In the genomic region with DNA sequence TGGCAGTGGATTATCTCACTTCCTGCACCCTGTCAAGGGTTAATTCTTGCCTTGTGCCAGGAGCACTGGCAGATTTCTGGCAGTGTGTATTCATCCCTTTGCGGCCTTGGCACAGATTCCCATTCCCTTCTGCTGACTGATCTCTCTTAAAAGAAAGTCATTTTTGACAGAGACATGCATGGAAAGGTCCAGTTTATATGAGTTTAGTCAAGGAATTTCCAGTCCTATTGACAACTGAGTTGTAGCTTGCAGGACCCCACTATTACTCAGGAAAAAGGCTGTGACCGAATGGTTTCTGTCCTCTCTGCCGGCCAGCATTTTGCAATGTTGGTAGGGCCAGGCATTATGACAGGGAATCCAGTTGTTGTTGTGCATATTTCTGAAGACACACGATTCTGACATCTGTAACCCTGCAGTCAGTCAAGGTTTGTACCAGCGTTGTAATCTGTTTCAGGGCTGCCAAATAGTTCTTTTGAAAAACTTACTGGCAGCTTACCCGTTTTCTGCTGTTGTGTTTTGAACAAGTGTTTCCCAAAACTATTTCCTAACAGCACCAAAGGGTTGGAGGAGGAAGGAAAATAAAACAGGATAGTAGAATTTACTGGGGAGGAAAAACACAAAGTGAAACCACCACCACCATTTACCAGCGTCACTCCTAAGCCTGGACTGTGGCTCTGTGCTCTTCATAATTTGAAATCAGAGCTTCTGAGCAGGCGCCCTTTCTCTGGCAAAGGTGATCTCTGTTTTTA, we compare ENCODE assay signal across 8 cellular contexts.
DNase-seq lines count a peak whose midpoint lies in the region; ATAC-seq and TF ChIP-seq lines count a peak whose summit lies in the region.

No MANE protein-coding gene starts in this region.

- H3K27me3 ChIP-seq in SJSA1 (replicated peaks): no peaks in the 10 kb centered on the region
- H3K27me3 ChIP-seq in ovary: no peaks in the 10 kb centered on the region

- H3K36me3 ChIP-seq in SJSA1 (no peaks in the 10 kb centered on the region), ovary (no peaks in the 10 kb centered on the region)

- TF ChIP-seq CTCF in ovary (IDR thresholded peaks at IDR 0.05): no peak

- intact Hi-C loops in ovary (cut with DNase I): loop anchor here in 1 of 4 donors (10.0 kb wide), 2 partner anchors 98 to 322 kb away; no protein-coding TSS in a partner anchor

- H3K27ac ChIP-seq in SJSA1 (peak overlapping the region; percentile 45), ovary (peak overlapping the region; percentile 63 to 87)

- peak overlapping the region; percentile 14 for H3K4me3 ChIP-seq in SJSA1
- H3K4me3 ChIP-seq in ovary: peak overlapping the region; percentile 23

- WGBS in ovary, 3 donors: 3 to 5% (median 4%) methylated on average over 8 of the region's 8 CpGs

- H3K4me1 ChIP-seq in SJSA1 (replicated peaks) (peaks cover 19% of the 10 kb centered on the region), ovary (ENCODE audit: insufficient read depth) (peaks cover 25% of the 10 kb centered on the region)

- H3K9me3 ChIP-seq in SJSA1 (replicated peaks) (no peaks in the 10 kb centered on the region), ovary (no peaks in the 10 kb centered on the region)

- TF ChIP-seq EP300 in ovary (IDR thresholded peaks at IDR 0.05): no peak

- TF ChIP-seq POLR2A in ovary (IDR thresholded peaks at IDR 0.05): no peak

- POLR2A ChIA-PET in HEK293T (lab: Yijun Ruan, JAX): no interaction called here

- ATAC-seq in GM19452 (IDR thresholded peaks at IDR 0.05; ENCODE audit: unreplicated experiment) (no peak), HG03354 (IDR thresholded peaks at IDR 0.05; ENCODE audit: poor library complexity, severe bottlenecking, unreplicated experiment) (no peak)

- CTCF ChIA-PET in HEK293T (lab: Yijun Ruan, JAX): no interaction called here

- DNase-seq in AG20443 (ENCODE audit: low spot score) (peak; percentile 57), SJSA1 (ENCODE audit: low read depth in 1 of 2, low spot score in 2 of 2) (peak in 1 of 2 experiments; percentile 34), fibroblast of peridontal ligament (ENCODE audit: extremely low read depth) (peak; percentile 87), ovary (peak; percentile 41 to 64 (median 52)), HEK293T (ENCODE audit: extremely low spot score) (no peak), NCI-H748 treated with DMSO at 0.1 percent for 48 hours (lab: John Stamatoyannopoulos, UW) (no peak)

TF ChIP-seq in HEK293T, 16 proteins besides CTCF, POLR2A, EP300 and RAD21:
- TF ChIP-seq LEF1 (IDR thresholded peaks at IDR 0.05; ENCODE audit: borderline replicate concordance): no peak
- TF ChIP-seq FOXM1 (IDR thresholded peaks at IDR 0.05; ENCODE audit: borderline replicate concordance): no peak
- no peak for TF ChIP-seq TARDBP (IDR thresholded peaks at IDR 0.05)
- no peak for TF ChIP-seq HDGF (IDR thresholded peaks at IDR 0.05; ENCODE audit: borderline replicate concordance)
- TF ChIP-seq ZNF384 (IDR thresholded peaks at IDR 0.05): no peak
- TF ChIP-seq FOXK2 (IDR thresholded peaks at IDR 0.05): no peak
- no peak for TF ChIP-seq FOXA1 (IDR thresholded peaks at IDR 0.05)
- TF ChIP-seq CTBP1 (IDR thresholded peaks at IDR 0.05; ENCODE audit: borderline replicate concordance): no peak

Comparison
In these comparisons a context has a peak if more than half of its experiments do, and no peak if none do; other contexts are left out.
1. DNase-seq: peak in AG20443 (single experiment), fibroblast of peridontal ligament (single experiment) and ovary (5 of 5); none in HEK293T (single experiment) and NCI-H748 treated with DMSO at 0.1 percent for 48 hours (single experiment).